In the genomic region with DNA sequence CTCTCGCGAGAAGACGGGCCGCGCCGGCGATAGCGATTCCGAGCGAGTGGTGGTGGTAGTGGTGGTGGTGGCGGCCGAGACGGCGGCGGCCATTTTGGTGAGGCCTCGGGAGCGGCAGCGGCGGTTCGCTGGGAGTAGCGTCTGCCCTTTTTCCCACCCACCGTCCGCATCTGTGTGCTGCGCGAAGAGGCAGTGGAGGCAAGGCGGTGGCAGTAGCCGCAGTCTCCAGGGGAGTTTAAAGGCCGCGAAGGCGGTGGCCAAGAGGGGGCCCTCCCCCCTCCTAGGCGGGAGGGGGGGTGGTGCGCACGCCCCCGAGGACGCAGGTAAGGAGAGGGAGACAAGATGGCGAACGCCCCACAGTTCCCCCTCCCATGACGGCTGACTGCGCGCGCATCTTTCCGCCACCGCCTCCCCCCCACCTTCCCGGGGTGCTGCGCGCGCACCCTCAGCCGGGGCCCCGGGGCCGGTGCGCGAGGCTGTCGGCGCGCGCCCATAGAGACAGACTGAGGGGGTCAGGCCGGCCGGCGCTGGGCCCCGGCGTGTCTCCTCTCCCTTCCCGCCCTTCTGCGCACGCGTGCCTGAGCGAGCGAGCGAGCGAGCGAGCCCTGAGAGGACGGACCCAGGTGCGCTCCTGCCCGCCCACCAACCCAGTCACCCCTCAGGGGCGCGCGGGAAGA, we compare ENCODE assay signal across 1 cellular context.
TF ChIP-seq lines count a peak whose summit lies in the region.

No MANE protein-coding gene starts in this region.

TF ChIP-seq in SK-N-SH, 30 proteins besides CTCF, POLR2A, EP300 and RAD21 (continued from another document):
- TF ChIP-seq, protein P1, sequence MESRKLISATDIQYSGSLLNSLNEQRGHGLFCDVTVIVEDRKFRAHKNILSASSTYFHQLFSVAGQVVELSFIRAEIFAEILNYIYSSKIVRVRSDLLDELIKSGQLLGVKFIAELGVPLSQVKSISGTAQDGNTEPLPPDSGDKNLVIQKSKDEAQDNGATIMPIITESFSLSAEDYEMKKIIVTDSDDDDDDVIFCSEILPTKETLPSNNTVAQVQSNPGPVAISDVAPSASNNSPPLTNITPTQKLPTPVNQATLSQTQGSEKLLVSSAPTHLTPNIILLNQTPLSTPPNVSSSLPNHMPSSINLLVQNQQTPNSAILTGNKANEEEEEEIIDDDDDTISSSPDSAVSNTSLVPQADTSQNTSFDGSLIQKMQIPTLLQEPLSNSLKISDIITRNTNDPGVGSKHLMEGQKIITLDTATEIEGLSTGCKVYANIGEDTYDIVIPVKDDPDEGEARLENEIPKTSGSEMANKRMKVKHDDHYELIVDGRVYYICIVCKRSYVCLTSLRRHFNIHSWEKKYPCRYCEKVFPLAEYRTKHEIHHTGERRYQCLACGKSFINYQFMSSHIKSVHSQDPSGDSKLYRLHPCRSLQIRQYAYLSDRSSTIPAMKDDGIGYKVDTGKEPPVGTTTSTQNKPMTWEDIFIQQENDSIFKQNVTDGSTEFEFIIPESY (IDR thresholded peaks at IDR 0.05; ENCODE audit: borderline replicate concordance, low read depth) = no peak
- TF ChIP-seq RCOR1 (IDR thresholded peaks at IDR 0.05; ENCODE audit: low read length) = no peak
- TF ChIP-seq NRF1 (IDR thresholded peaks at IDR 0.05; ENCODE audit: low read depth, low read length) = peak; percentile 74
- TF ChIP-seq TAF1 (IDR thresholded peaks at IDR 0.05; ENCODE audit: borderline replicate concordance, low read depth, low read length) = peak; percentile 85
- no peak; the same call in 1 of the 2 replicates for TF ChIP-seq GATA2 (CRISPR knock-in tag; IDR thresholded peaks at IDR 0.05)
- no peak for TF ChIP-seq SMC3 (IDR thresholded peaks at IDR 0.05; ENCODE audit: low read depth, low read length)
- TF ChIP-seq POLR2AphosphoS5 (IDR thresholded peaks at IDR 0.05; ENCODE audit: low read depth, low read length) = peak; percentile 89
- TF ChIP-seq, protein P2, sequence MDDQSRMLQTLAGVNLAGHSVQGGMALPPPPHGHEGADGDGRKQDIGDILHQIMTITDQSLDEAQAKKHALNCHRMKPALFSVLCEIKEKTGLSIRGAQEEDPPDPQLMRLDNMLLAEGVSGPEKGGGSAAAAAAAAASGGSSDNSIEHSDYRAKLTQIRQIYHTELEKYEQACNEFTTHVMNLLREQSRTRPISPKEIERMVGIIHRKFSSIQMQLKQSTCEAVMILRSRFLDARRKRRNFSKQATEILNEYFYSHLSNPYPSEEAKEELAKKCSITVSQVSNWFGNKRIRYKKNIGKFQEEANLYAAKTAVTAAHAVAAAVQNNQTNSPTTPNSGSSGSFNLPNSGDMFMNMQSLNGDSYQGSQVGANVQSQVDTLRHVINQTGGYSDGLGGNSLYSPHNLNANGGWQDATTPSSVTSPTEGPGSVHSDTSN (IDR thresholded peaks at IDR 0.05) = no peak
- TF ChIP-seq, protein P3, sequence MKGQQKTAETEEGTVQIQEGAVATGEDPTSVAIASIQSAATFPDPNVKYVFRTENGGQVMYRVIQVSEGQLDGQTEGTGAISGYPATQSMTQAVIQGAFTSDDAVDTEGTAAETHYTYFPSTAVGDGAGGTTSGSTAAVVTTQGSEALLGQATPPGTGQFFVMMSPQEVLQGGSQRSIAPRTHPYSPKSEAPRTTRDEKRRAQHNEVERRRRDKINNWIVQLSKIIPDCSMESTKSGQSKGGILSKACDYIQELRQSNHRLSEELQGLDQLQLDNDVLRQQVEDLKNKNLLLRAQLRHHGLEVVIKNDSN (IDR thresholded peaks at IDR 0.05; ENCODE audit: borderline replicate concordance, low read depth) = no peak
- no peak for TF ChIP-seq TCF12 (IDR thresholded peaks at IDR 0.05)
- TF ChIP-seq MXI1 (IDR thresholded peaks at IDR 0.05; ENCODE audit: low read depth, low read length) = peak; percentile 40; the same call in 1 of the 2 replicates
- TF ChIP-seq, protein P4, sequence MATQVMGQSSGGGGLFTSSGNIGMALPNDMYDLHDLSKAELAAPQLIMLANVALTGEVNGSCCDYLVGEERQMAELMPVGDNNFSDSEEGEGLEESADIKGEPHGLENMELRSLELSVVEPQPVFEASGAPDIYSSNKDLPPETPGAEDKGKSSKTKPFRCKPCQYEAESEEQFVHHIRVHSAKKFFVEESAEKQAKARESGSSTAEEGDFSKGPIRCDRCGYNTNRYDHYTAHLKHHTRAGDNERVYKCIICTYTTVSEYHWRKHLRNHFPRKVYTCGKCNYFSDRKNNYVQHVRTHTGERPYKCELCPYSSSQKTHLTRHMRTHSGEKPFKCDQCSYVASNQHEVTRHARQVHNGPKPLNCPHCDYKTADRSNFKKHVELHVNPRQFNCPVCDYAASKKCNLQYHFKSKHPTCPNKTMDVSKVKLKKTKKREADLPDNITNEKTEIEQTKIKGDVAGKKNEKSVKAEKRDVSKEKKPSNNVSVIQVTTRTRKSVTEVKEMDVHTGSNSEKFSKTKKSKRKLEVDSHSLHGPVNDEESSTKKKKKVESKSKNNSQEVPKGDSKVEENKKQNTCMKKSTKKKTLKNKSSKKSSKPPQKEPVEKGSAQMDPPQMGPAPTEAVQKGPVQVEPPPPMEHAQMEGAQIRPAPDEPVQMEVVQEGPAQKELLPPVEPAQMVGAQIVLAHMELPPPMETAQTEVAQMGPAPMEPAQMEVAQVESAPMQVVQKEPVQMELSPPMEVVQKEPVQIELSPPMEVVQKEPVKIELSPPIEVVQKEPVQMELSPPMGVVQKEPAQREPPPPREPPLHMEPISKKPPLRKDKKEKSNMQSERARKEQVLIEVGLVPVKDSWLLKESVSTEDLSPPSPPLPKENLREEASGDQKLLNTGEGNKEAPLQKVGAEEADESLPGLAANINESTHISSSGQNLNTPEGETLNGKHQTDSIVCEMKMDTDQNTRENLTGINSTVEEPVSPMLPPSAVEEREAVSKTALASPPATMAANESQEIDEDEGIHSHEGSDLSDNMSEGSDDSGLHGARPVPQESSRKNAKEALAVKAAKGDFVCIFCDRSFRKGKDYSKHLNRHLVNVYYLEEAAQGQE (IDR thresholded peaks at IDR 0.05; ENCODE audit: low read depth, low read length) = peak; percentile 10; the same call in 1 of the 2 replicates
- peak; percentile 94 for TF ChIP-seq SIN3A (IDR thresholded peaks at IDR 0.05; ENCODE audit: borderline replicate concordance, low read depth, low read length)
- TF ChIP-seq GABPA (IDR thresholded peaks at IDR 0.05; ENCODE audit: low read depth) = peak; percentile 15; the same call in 1 of the 2 replicates
- no peak for TF ChIP-seq FOSL2 (IDR thresholded peaks at IDR 0.05; ENCODE audit: borderline replicate concordance, low read depth)
- TF ChIP-seq MEF2A (IDR thresholded peaks at IDR 0.05; ENCODE audit: borderline replicate concordance, low read depth) = no peak
- peak; percentile 97 for TF ChIP-seq YY1 (IDR thresholded peaks at IDR 0.05; ENCODE audit: low read depth)
- TF ChIP-seq, protein P5, sequence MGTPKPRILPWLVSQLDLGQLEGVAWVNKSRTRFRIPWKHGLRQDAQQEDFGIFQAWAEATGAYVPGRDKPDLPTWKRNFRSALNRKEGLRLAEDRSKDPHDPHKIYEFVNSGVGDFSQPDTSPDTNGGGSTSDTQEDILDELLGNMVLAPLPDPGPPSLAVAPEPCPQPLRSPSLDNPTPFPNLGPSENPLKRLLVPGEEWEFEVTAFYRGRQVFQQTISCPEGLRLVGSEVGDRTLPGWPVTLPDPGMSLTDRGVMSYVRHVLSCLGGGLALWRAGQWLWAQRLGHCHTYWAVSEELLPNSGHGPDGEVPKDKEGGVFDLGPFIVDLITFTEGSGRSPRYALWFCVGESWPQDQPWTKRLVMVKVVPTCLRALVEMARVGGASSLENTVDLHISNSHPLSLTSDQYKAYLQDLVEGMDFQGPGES (IDR thresholded peaks at IDR 0.05; ENCODE audit: low read depth, low read length) = no peak
- TF ChIP-seq CHD2 (IDR thresholded peaks at IDR 0.05; ENCODE audit: low read length, partially characterized antibody) = no peak
- TF ChIP-seq EZH2phosphoT487 (IDR thresholded peaks at IDR 0.05; ENCODE audit: borderline replicate concordance, low read depth) = no peak
- no peak for TF ChIP-seq FOXJ3 (CRISPR knock-in tag; IDR thresholded peaks at IDR 0.05)
- TF ChIP-seq, protein P6, sequence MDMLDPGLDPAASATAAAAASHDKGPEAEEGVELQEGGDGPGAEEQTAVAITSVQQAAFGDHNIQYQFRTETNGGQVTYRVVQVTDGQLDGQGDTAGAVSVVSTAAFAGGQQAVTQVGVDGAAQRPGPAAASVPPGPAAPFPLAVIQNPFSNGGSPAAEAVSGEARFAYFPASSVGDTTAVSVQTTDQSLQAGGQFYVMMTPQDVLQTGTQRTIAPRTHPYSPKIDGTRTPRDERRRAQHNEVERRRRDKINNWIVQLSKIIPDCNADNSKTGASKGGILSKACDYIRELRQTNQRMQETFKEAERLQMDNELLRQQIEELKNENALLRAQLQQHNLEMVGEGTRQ (IDR thresholded peaks at IDR 0.05; ENCODE audit: borderline replicate concordance, low read depth, low read length) = no peak
- TF ChIP-seq TEAD4 (IDR thresholded peaks at IDR 0.05; ENCODE audit: borderline replicate concordance, insufficient read depth) = peak; percentile 50; the same call in 1 of the 2 replicates
- no peak for TF ChIP-seq RXRA (IDR thresholded peaks at IDR 0.05; ENCODE audit: borderline replicate concordance, low read depth)
- no peak for TF ChIP-seq FOXM1 (IDR thresholded peaks at IDR 0.05; ENCODE audit: low read depth)
- TF ChIP-seq ELF1 (IDR thresholded peaks at IDR 0.05) = peak; percentile 43; the same call in 1 of the 2 replicates
- no peak for TF ChIP-seq JUND (IDR thresholded peaks at IDR 0.05)
- TF ChIP-seq RFX5 (IDR thresholded peaks at IDR 0.05; ENCODE audit: low read length) = no peak
- TF ChIP-seq, protein P7, sequence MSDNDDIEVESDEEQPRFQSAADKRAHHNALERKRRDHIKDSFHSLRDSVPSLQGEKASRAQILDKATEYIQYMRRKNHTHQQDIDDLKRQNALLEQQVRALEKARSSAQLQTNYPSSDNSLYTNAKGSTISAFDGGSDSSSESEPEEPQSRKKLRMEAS (IDR thresholded peaks at IDR 0.05; ENCODE audit: low read depth) = peak; percentile 27
